29 cellular contexts compared by ENCODE assay signal in the genomic region with DNA sequence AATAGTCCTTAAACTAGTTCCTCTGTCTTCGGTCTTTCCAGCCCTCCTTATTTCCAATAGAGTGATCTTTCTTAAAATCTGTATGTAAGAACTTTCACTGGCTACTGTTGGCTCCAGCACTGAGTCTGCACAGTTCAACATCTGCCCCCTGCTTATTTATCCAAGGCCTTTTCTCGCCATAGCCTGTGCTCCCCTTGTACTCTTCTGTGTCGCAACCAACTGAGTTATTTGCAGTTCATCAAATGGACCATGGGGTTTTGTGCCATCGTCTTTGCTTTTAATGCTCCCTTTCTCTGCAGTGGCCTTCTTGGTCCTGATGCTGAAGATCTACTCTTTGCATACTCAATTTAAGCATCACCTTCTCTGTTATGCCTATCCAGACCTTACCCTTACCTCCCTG.
DNase-seq lines count a peak whose midpoint lies in the region; ATAC-seq, FAIRE-seq and TF ChIP-seq lines count a peak whose summit lies in the region.
"Had no signal": no experiment of that assay in that cellular context is flagged by ENCODE, and none has a peak within 500 bp of the region (broad histone marks: within the 10 kb centered on the region; RNA-seq: fewer than 3 reads in every experiment).

No MANE protein-coding gene starts in this region.

- H3K4me1 ChIP-seq in HepG2 (ENCODE audit: insufficient read depth, low read length) = peaks cover 7% of the 10 kb centered on the region; the same call in 1 of the 2 replicates
- H3K4me1 ChIP-seq: A549; BE2C; BLaER1; BLaER1 treated with 17β-estradiol and CSF1 and Interleukin-3, amounts not matched to agents 10 nM and 100 nM; Caco-2 had no signal

- CTCF ChIA-PET in HepG2 (lab: Yijun Ruan, JAX; ENCODE audit: low intra/inter-chr PET ratio, low total read pairs) = no interaction called here

- TF ChIP-seq EP300 in HepG2 (IDR thresholded peaks at IDR 0.05; ENCODE audit: low read depth in 2 of 2, low read length in 2 of 2) (no peak), HepG2 (CRISPR knock-in tag; IDR thresholded peaks at IDR 0.05; ENCODE audit: borderline replicate concordance) (no peak)

- ATAC-seq in HepG2 = peak; percentile 97
- ATAC-seq: A549; CD8-positive, alpha-beta T cell had no signal

- H3K36me3 ChIP-seq in HepG2 (replicated peaks in 1 of 2; ENCODE audit: control insufficient read depth in 1 of 2, insufficient read depth in 2 of 2, low read length in 2 of 2) = no peaks in the 10 kb centered on the region
- H3K36me3 ChIP-seq: BE2C; BLaER1; BLaER1 treated with 17β-estradiol and CSF1 and Interleukin-3, amounts not matched to agents 10 nM and 100 nM had no signal

- H3K9ac ChIP-seq in HepG2 (ENCODE audit: insufficient read depth, low read depth, low read length) = no peak overlapping the region
- H3K9ac ChIP-seq: BLaER1; BLaER1 treated with 17β-estradiol and CSF1 and Interleukin-3, amounts not matched to agents 10 nM and 100 nM had no signal

- TF ChIP-seq CTCF in HepG2 (CRISPR knock-in tag; IDR thresholded peaks at IDR 0.05) = no peak

- intact Hi-C loops in HepG2 (cut with micrococcal nuclease; ENCODE audit: unreplicated experiment) = no loop called here

- no peaks in the 10 kb centered on the region for H4K20me1 ChIP-seq in HepG2 (ENCODE audit: insufficient read depth, low read length)
- H4K20me1 ChIP-seq: BLaER1; BLaER1 treated with 17β-estradiol and CSF1 and Interleukin-3, amounts not matched to agents 10 nM and 100 nM had no signal

- no peaks in the 10 kb centered on the region; a peak in 1 of 5 replicates for H3K27me3 ChIP-seq in HepG2 (ENCODE audit: control insufficient read depth in 1 of 2, insufficient read depth in 2 of 2, low read length in 2 of 2)
- H3K27me3 ChIP-seq: BE2C; BLaER1; BLaER1 treated with 17β-estradiol and CSF1 and Interleukin-3, amounts not matched to agents 10 nM and 100 nM had no signal

- in situ Hi-C loops in HepG2 (cut with HindIII; ENCODE audit: extremely low pct_ligation_motif_present, low pct_unique_long_range_greater_than_20kb) = no loop called here

- POLR2A ChIA-PET in HepG2 (lab: Yijun Ruan, JAX) = no interaction called here

- DNase-seq in HepG2 (ENCODE audit: low spot score) = peak; percentile 28
- no peak for DNase-seq in OCI-M2 (lab: John Stamatoyannopoulos, UW; ENCODE audit: unreplicated experiment)
- DNase-seq: 8988T; ACHN; AML-193; BE2C; C1 segment of cervical spinal cord; Caco-2; Calu3; CD4-positive, alpha-beta memory T cell; CD4-positive, alpha-beta T cell; CD4-positive, CD25-positive, alpha-beta regulatory T cell; CD8-positive, alpha-beta memory T cell; CD8-positive, alpha-beta T cell; COR-L47; DMS 273 treated with DMSO at 0.1 percent for 48 hours; DMS153; DMS53; DMS79; DMS79 treated with DMSO at 0.1 percent for 48 hours; DND-41; EL had no signal

- no peak for TF ChIP-seq POLR2A in HepG2 (IDR thresholded peaks at IDR 0.05; ENCODE audit: insufficient read depth in 1 of 2, low read depth in 2 of 2, low read length in 2 of 2)

- WGBS in HepG2 (ENCODE audit: low lambda C conversion rate) = 5% methylated on average over 4 of the region's 4 CpGs

- H3K4me2 ChIP-seq in HepG2 (ENCODE audit: low read depth, low read length) = no peak overlapping the region
- H3K4me2 ChIP-seq: A549; BLaER1; BLaER1 treated with 17β-estradiol and CSF1 and Interleukin-3, amounts not matched to agents 10 nM and 100 nM had no signal

- H2AFZ ChIP-seq in HepG2 (ENCODE audit: low read length) = no peak overlapping the region

- H3K9me3 ChIP-seq in HepG2 (ENCODE audit: low read length) = no peaks in the 10 kb centered on the region
- H3K9me3 ChIP-seq: A549; BE2C; BLaER1; BLaER1 treated with 17β-estradiol and CSF1 and Interleukin-3, amounts not matched to agents 10 nM and 100 nM; Caco-2 had no signal

- no peaks in the 10 kb centered on the region for H3K79me2 ChIP-seq in HepG2 (ENCODE audit: insufficient read depth, low read length)

- FAIRE-seq in HepG2 (lab: Jason Lieb, UNC) = peak; percentile 37
- FAIRE-seq: A204.1, A549, D721Med had no signal

- H3K4me3 ChIP-seq in HepG2 (replicated peaks in 1 of 3; ENCODE audit: insufficient read depth in 1 of 3, low read depth in 2 of 3, low read length in 3 of 3) = no peak overlapping the region
- H3K4me3 ChIP-seq: A549; BLaER1; BLaER1 treated with 17β-estradiol and CSF1 and Interleukin-3, amounts not matched to agents 10 nM and 100 nM had no signal

- BruUV-seq in HepG2 (replicated peaks; lab: Mats Ljungman, UMichigan) = no TSS peak

- no peak for TF ChIP-seq RAD21 in HepG2 (CRISPR knock-in tag; IDR thresholded peaks at IDR 0.05)

- no peak overlapping the region for H3K27ac ChIP-seq in HepG2 (ENCODE audit: extremely low read length, insufficient read depth, low read length)
- H3K27ac ChIP-seq: 22Rv1; A549; BLaER1; BLaER1 treated with 17β-estradiol and CSF1 and Interleukin-3, amounts not matched to agents 10 nM and 100 nM; C4-2B had no signal

TF ChIP-seq in HepG2, 621 proteins besides CTCF, POLR2A, EP300 and RAD21 (continues in another document):
- TF ChIP-seq HNF4A (CRISPR knock-in tag; IDR thresholded peaks at IDR 0.05) (peak; percentile 70), HNF4G (IDR thresholded peaks at IDR 0.05; ENCODE audit: borderline replicate concordance, low read depth, low read length) (0 out of 2 replicates have a peak, but pooled peaks have one; percentile 25), HNF4G (CRISPR knock-in tag; IDR thresholded peaks at IDR 0.05; ENCODE audit: borderline replicate concordance, low read depth) (no peak), CEBPB (IDR thresholded peaks at IDR 0.05; ENCODE audit: borderline replicate concordance, low read depth, low read length) (peak; percentile 87), MXD4 (CRISPR knock-in tag; IDR thresholded peaks at IDR 0.05) (no peak), SALL1 (CRISPR knock-in tag; IDR thresholded peaks at IDR 0.05) (0 out of 2 replicates have a peak, but pooled peaks have one; percentile 35), ZFY (CRISPR knock-in tag; IDR thresholded peaks at IDR 0.05) (0 out of 2 replicates have a peak, but pooled peaks have one; percentile 17), CEBPG (CRISPR knock-in tag; IDR thresholded peaks at IDR 0.05) (peak; percentile 76)
- TF ChIP-seq, protein P1, sequence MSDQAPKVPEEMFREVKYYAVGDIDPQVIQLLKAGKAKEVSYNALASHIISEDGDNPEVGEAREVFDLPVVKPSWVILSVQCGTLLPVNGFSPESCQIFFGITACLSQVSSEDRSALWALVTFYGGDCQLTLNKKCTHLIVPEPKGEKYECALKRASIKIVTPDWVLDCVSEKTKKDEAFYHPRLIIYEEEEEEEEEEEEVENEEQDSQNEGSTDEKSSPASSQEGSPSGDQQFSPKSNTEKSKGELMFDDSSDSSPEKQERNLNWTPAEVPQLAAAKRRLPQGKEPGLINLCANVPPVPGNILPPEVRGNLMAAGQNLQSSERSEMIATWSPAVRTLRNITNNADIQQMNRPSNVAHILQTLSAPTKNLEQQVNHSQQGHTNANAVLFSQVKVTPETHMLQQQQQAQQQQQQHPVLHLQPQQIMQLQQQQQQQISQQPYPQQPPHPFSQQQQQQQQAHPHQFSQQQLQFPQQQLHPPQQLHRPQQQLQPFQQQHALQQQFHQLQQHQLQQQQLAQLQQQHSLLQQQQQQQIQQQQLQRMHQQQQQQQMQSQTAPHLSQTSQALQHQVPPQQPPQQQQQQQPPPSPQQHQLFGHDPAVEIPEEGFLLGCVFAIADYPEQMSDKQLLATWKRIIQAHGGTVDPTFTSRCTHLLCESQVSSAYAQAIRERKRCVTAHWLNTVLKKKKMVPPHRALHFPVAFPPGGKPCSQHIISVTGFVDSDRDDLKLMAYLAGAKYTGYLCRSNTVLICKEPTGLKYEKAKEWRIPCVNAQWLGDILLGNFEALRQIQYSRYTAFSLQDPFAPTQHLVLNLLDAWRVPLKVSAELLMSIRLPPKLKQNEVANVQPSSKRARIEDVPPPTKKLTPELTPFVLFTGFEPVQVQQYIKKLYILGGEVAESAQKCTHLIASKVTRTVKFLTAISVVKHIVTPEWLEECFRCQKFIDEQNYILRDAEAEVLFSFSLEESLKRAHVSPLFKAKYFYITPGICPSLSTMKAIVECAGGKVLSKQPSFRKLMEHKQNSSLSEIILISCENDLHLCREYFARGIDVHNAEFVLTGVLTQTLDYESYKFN (CRISPR knock-in tag; conservative IDR thresholded peaks at IDR 0.05) = 0 out of 2 replicates have a peak, but pooled peaks have one; percentile 27
- TF ChIP-seq, protein P2, sequence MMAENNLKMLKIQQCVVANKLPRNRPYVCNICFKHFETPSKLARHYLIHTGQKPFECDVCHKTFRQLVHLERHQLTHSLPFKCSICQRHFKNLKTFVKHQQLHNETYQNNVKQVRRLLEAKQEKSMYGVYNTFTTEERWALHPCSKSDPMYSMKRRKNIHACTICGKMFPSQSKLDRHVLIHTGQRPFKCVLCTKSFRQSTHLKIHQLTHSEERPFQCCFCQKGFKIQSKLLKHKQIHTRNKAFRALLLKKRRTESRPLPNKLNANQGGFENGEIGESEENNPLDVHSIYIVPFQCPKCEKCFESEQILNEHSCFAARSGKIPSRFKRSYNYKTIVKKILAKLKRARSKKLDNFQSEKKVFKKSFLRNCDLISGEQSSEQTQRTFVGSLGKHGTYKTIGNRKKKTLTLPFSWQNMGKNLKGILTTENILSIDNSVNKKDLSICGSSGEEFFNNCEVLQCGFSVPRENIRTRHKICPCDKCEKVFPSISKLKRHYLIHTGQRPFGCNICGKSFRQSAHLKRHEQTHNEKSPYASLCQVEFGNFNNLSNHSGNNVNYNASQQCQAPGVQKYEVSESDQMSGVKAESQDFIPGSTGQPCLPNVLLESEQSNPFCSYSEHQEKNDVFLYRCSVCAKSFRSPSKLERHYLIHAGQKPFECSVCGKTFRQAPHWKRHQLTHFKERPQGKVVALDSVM (CRISPR knock-in tag; IDR thresholded peaks at IDR 0.05) = no peak
